Comparison of ENCODE assay signal across 16 cellular contexts in genomic region chr15:71807691-71808091, GRCh38. TPM values are rescaled to one million over a fixed set of nuclear protein-coding genes. Genes with fewer than 3 reads are reported as not detected.
A peak's percentile ranks its signal among the peaks of the same experiment; 100 is the strongest.
DNase-seq lines count a peak whose midpoint lies in the region; ATAC-seq, FAIRE-seq and TF ChIP-seq lines count a peak whose summit lies in the region.
"Had no signal": no experiment of that assay in that cellular context is flagged by ENCODE, and none has a peak within 500 bp of the region (broad histone marks: within the 10 kb centered on the region; RNA-seq: fewer than 3 reads in every experiment).

No MANE protein-coding gene starts in this region.

- no peak for TF ChIP-seq POLR2A in body of pancreas (IDR thresholded peaks at IDR 0.05)

- H3K27me3 ChIP-seq in A673 (replicated peaks; ENCODE audit: insufficient read depth, low read depth, low read length, poor library complexity) = no peaks in the 10 kb centered on the region
- no peaks in the 10 kb centered on the region for H3K27me3 ChIP-seq in astrocyte (ENCODE audit: insufficient read depth, low read length)
- H3K27me3 ChIP-seq in iPS-18a (ENCODE audit: control insufficient read depth, insufficient read depth, low read length) = no peaks in the 10 kb centered on the region
- H3K27me3 ChIP-seq in body of pancreas = no peaks in the 10 kb centered on the region
- H3K27me3 ChIP-seq: colonic mucosa, thyroid gland had no signal

- H3K4me1 Mint-ChIP-seq in HFFc6 (ENCODE audit: low read depth) = peaks cover 40% of the 10 kb centered on the region
- H3K4me1 Mint-ChIP-seq in astrocyte (ENCODE audit: low read depth, unreplicated experiment) = peaks cover 29% of the 10 kb centered on the region

- intact Hi-C loops in A673 (cut with micrococcal nuclease; ENCODE audit: unreplicated experiment) = no loop called here
- intact Hi-C loops in body of pancreas (cut with DNase I) = loop anchor here (10.0 kb wide), 1 partner anchor 347 kb away; no protein-coding TSS in a partner anchor

- CTCF ChIA-PET in A673 (lab: Charles Lee) = interaction anchor here (1.2 kb wide), 1 partner anchor 64 kb away, joined by 5 read pairs; no protein-coding TSS in a partner anchor

- no TSS peak for BruUV-seq in A673 (replicated peaks; lab: Mats Ljungman, UMichigan)

- no peaks in the 10 kb centered on the region for H3K36me3 Mint-ChIP-seq in HFFc6 (ENCODE audit: low read depth)
- H3K36me3 Mint-ChIP-seq in astrocyte (ENCODE audit: low read depth, unreplicated experiment) = no peaks in the 10 kb centered on the region

- no peaks in the 10 kb centered on the region for H3K79me2 ChIP-seq in astrocyte (ENCODE audit: insufficient read depth, low read length)

- TF ChIP-seq CTCF in A673 (conservative IDR thresholded peaks at IDR 0.05; ENCODE audit: low read depth, low read length) (no peak), HFFc6 (IDR thresholded peaks at IDR 0.05) (no peak), astrocyte (IDR thresholded peaks at IDR 0.05; ENCODE audit: insufficient read depth, low read depth, low read length) (no peak), body of pancreas (IDR thresholded peaks at IDR 0.05) (no peak)

- FAIRE-seq in astrocyte (lab: Jason Lieb, UNC) = no peak

- H3K36me3 ChIP-seq in A673 (ENCODE audit: insufficient read depth, low read length, poor library complexity, severe bottlenecking) = no peaks in the 10 kb centered on the region
- no peaks in the 10 kb centered on the region for H3K36me3 ChIP-seq in astrocyte (ENCODE audit: insufficient read depth, low read length)
- H3K36me3 ChIP-seq in iPS-18a (ENCODE audit: control insufficient read depth, low read depth, low read length) = no peaks in the 10 kb centered on the region
- no peaks in the 10 kb centered on the region for H3K36me3 ChIP-seq in body of pancreas (replicated peaks in 1 of 2; ENCODE audit: insufficient read depth in 1 of 2, low read depth in 2 of 2)
- H3K36me3 ChIP-seq: colonic mucosa, thyroid gland had no signal

- no peaks in the 10 kb centered on the region for H3K9me3 Mint-ChIP-seq in HFFc6
- no peaks in the 10 kb centered on the region for H3K9me3 Mint-ChIP-seq in astrocyte (ENCODE audit: unreplicated experiment)

- H3K4me3 ChIP-seq in A673 (ENCODE audit: low read depth, low read length, poor library complexity, severe bottlenecking) (no peak overlapping the region), astrocyte (ENCODE audit: insufficient read depth, low read depth, low read length) (no peak overlapping the region), iPS-18a (ENCODE audit: low read length) (peak overlapping the region; percentile 15), body of pancreas (no peak overlapping the region)
- H3K4me3 ChIP-seq: colonic mucosa, thyroid gland had no signal

- H4K20me1 ChIP-seq in astrocyte (ENCODE audit: insufficient read depth, low read length) = no peaks in the 10 kb centered on the region

- H2AFZ ChIP-seq in astrocyte (ENCODE audit: low read depth, low read length) = no peak overlapping the region

- DNase-seq in A673 (ENCODE audit: low spot score) = peak; percentile 32
- peak; percentile 35 for DNase-seq in HFFc6
- no peak for DNase-seq in astrocyte (ENCODE audit: low read depth)
- no peak for DNase-seq in NCI-H1092 (lab: John Stamatoyannopoulos, UW)
- DNase-seq in globus pallidus (ENCODE audit: low spot score) = no peak
- DNase-seq in body of pancreas = no peak
- DNase-seq: activated T-cell treated with anti-CD3 and anti-CD28 coated beads for 4 hours, colonic mucosa, midbrain, NCI-H1436, T-helper 17 cell, thyroid gland had no signal

- peak overlapping the region; percentile 50 for H3K4me2 ChIP-seq in astrocyte (ENCODE audit: low read length)

- H3K4me1 ChIP-seq in A673 (ENCODE audit: insufficient read depth, low read length, poor library complexity, severe bottlenecking) (peaks cover 14% of the 10 kb centered on the region), astrocyte (ENCODE audit: insufficient read depth, low read length) (peaks cover 21% of the 10 kb centered on the region), iPS-18a (ENCODE audit: control insufficient read depth, low read depth, low read length) (peaks cover 22% of the 10 kb centered on the region), body of pancreas (peaks cover 13% of the 10 kb centered on the region)
- H3K4me1 ChIP-seq: colonic mucosa, thyroid gland had no signal

- H3K9me3 ChIP-seq in A673 (ENCODE audit: low read depth, low read length, poor library complexity, severe bottlenecking) (no peaks in the 10 kb centered on the region), astrocyte (ENCODE audit: insufficient read depth, low read depth, low read length) (no peaks in the 10 kb centered on the region), iPS-18a (ENCODE audit: control insufficient read depth, low read depth, low read length) (no peaks in the 10 kb centered on the region), body of pancreas (no peaks in the 10 kb centered on the region)
- H3K9me3 ChIP-seq: colonic mucosa, thyroid gland had no signal

- H3K9ac ChIP-seq in astrocyte (ENCODE audit: low read length) (no peak overlapping the region), iPS-18a (ENCODE audit: low read length) (no peak overlapping the region)

- POLR2A ChIA-PET in A673 (lab: Charles Lee; ENCODE audit: low non-redundant PET) = interaction anchor here (0.6 kb wide), 2 partner anchors 32 to 319 kb away, joined by 3 to 5 read pairs; no protein-coding TSS in a partner anchor

- WGBS in body of pancreas, 2 donors = 52 to 59% methylated on average over 4 of the region's 4 CpGs

- no peak for ATAC-seq in HG03095 (IDR thresholded peaks at IDR 0.05; ENCODE audit: unreplicated experiment)
- no peak for ATAC-seq in body of pancreas
- ATAC-seq: esophagus mucosa, T-helper 17 cell had no signal

- H3K27ac ChIP-seq in A673 (ENCODE audit: low read depth, low read length, poor library complexity, severe bottlenecking) (no peak overlapping the region), astrocyte (ENCODE audit: low read depth, low read length) (no peak overlapping the region), iPS-18a (ENCODE audit: low read length) (no peak overlapping the region), body of pancreas (no peak overlapping the region)
- H3K27ac ChIP-seq: colonic mucosa, thyroid gland had no signal

- H3K4me3 Mint-ChIP-seq in HFFc6 = peak overlapping the region; percentile 62
- H3K4me3 Mint-ChIP-seq in astrocyte (ENCODE audit: unreplicated experiment) = no peak overlapping the region
- H3K4me3 Mint-ChIP-seq: T-helper 17 cell had no signal

- peak overlapping the region; percentile 25 for H3K27ac Mint-ChIP-seq in HFFc6
- H3K27ac Mint-ChIP-seq in astrocyte (ENCODE audit: unreplicated experiment) = no peak overlapping the region
- H3K27ac Mint-ChIP-seq: progenitor cell of endocrine pancreas, T-helper 17 cell had no signal

- H3K27me3 Mint-ChIP-seq in HFFc6 (ENCODE audit: insufficient read depth) (peaks cover 5% of the 10 kb centered on the region), astrocyte (ENCODE audit: low read depth, unreplicated experiment) (peaks cover 17% of the 10 kb centered on the region)

RNA-seq across cellular contexts. Expression of gene NR2E3, which starts 2.7 kb away (rescaled TPM):
- not detected in 2 replicates for total RNA-seq in A673 (2021)
- total RNA-seq in HFFc6 (2021; fragmentation: NEBNext Ultra II Directional; extraction: Animal tissue kit (Norgen Biotek cat#: 25700)) = not detected
- not detected in 2 replicates for total RNA-seq in astrocyte
- under 1 TPM in 1 of 2 donors, not detected in 1; 0.52 TPM for total RNA-seq in body of pancreas
- total RNA-seq: progenitor cell of endocrine pancreas, T-helper 17 cell had no signal

Comparison
In these comparisons a context has a peak if more than half of its experiments do, and no peak if none do; other contexts are left out.
1. DNase-seq: peak in A673 (single experiment) and HFFc6 (single experiment); none in astrocyte (single experiment), NCI-H1092 (single experiment), globus pallidus (single experiment) and body of pancreas (0 of 4).